8 cellular contexts compared by ENCODE assay signal in the genomic region with DNA sequence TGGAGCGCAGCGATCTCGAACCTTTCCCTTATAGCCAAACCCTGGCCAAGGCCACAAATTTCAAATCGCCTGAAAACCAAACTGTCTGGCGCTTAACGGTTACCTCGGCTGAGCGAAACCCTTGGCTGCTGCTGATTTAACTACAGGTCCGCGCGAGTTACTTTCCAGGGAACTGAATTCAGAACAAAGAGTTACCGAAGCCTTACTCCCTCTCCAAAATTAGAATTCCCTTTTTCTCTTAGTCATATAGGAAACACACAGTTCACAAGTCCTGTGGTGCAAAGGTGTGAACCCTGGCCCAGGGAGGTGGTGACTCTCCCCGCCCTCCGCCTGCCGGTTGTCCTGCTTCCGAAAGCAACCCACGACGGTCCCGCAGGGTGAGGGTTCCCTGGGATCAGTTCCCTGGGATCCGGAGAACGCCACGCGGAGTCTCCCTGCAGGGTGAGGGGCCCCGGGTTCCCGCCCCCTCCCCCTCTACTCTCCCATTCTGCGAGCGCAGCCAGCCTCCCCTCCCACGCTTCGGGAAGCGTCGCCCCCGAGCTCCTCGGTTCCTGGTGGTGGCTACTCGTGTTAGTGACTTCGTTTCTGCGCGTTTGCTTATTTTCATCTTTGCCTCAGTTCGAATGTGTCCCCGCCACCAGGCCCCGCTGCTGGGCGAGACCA. TPM values are rescaled to one million over a fixed set of nuclear protein-coding genes. Genes with fewer than 3 reads are reported as not detected.
DNase-seq lines count a peak whose midpoint lies in the region; ATAC-seq, FAIRE-seq and TF ChIP-seq lines count a peak whose summit lies in the region.

No MANE protein-coding gene starts in this region.

- TF ChIP-seq CTCF in CD14-positive monocyte (IDR thresholded peaks at IDR 0.05) (no peak), GM20000 (IDR thresholded peaks at IDR 0.05; ENCODE audit: extremely low read depth, missing control alignments) (no peak), glutamatergic neuron (IDR thresholded peaks at IDR 0.05; ENCODE audit: partially characterized antibody, unreplicated experiment) (no peak)

- H3K27me3 Mint-ChIP-seq in CD14-positive monocyte (ENCODE audit: low read depth in 3 of 3) (peaks cover 71 to 82% (median 72%) of the 10 kb centered on the region in 3 donors), glutamatergic neuron (ENCODE audit: unreplicated experiment) (peaks cover 15% of the 10 kb centered on the region)
- peaks cover 61% of the 10 kb centered on the region for H3K27me3 Mint-ChIP-seq in activated CD8-positive, alpha-beta memory T cell treated with anti-CD3 and anti-CD28 coated beads, Interleukin-2, amount 10 ng/mL, durations not matched to agents 7 days and 5 days

- FAIRE-seq in RCC 7860 (lab: Jason Lieb, UNC) = no peak

- peaks cover 35% of the 10 kb centered on the region for H3K4me1 Mint-ChIP-seq in CD14-positive monocyte
- peaks cover 26% of the 10 kb centered on the region for H3K4me1 Mint-ChIP-seq in activated CD8-positive, alpha-beta memory T cell treated with anti-CD3 and anti-CD28 coated beads, Interleukin-2, amount 10 ng/mL, durations not matched to agents 7 days and 5 days
- H3K4me1 Mint-ChIP-seq in glutamatergic neuron (ENCODE audit: low read depth, unreplicated experiment) = peaks cover 2% of the 10 kb centered on the region

- H3K9me3 Mint-ChIP-seq in CD14-positive monocyte (peaks cover 0 to 19% (median 14%) of the 10 kb centered on the region in 7 donors), glutamatergic neuron (ENCODE audit: unreplicated experiment) (peaks cover 1% of the 10 kb centered on the region)
- no peaks in the 10 kb centered on the region for H3K9me3 Mint-ChIP-seq in activated CD8-positive, alpha-beta memory T cell treated with anti-CD3 and anti-CD28 coated beads, Interleukin-2, amount 10 ng/mL, durations not matched to agents 7 days and 5 days (ENCODE audit: low read depth)

- H3K4me3 Mint-ChIP-seq in CD14-positive monocyte (peak overlapping the region; percentile 79 to 92), glutamatergic neuron (ENCODE audit: unreplicated experiment) (peak overlapping the region; percentile 84)
- peak overlapping the region; percentile 46 for H3K4me3 Mint-ChIP-seq in activated CD8-positive, alpha-beta memory T cell treated with anti-CD3 and anti-CD28 coated beads, Interleukin-2, amount 10 ng/mL, durations not matched to agents 7 days and 5 days

- ATAC-seq in activated CD8-positive, alpha-beta memory T cell treated with anti-CD3 and anti-CD28 coated beads, Interleukin-2, amount 10 ng/mL, durations not matched to agents 7 days and 5 days = peak; percentile 24
- ATAC-seq in GM18520 (IDR thresholded peaks at IDR 0.05; ENCODE audit: unreplicated experiment) = no peak
- ATAC-seq in HG02970 (IDR thresholded peaks at IDR 0.05; ENCODE audit: low FRiP score, unreplicated experiment) = no peak

- H3K27ac Mint-ChIP-seq in CD14-positive monocyte = peak overlapping the region in 2 of 7 donors; percentile 36 to 66
- H3K27ac Mint-ChIP-seq in activated CD8-positive, alpha-beta memory T cell treated with anti-CD3 and anti-CD28 coated beads, Interleukin-2, amount 10 ng/mL, durations not matched to agents 7 days and 5 days = no peak overlapping the region
- no peak overlapping the region for H3K27ac Mint-ChIP-seq in glutamatergic neuron (ENCODE audit: unreplicated experiment)

- no peak for DNase-seq in CD14-positive monocyte (ENCODE audit: low spot score)
- DNase-seq in GM20000 (ENCODE audit: low spot score) = peak; percentile 63
- DNase-seq in activated CD8-positive, alpha-beta memory T cell treated with anti-CD3 and anti-CD28 coated beads, Interleukin-2, amount 10 ng/mL, durations not matched to agents 7 days and 5 days = no peak
- peak; percentile 26 for DNase-seq in glutamatergic neuron
- peak; percentile 2 for DNase-seq in renal cortical epithelial cell (ENCODE audit: low read depth)
- no peak for DNase-seq in RCC 7860 (ENCODE audit: low spot score)

- intact Hi-C loops in CD14-positive monocyte (cut with micrococcal nuclease) = no loop called here

- H3K36me3 Mint-ChIP-seq in CD14-positive monocyte (peaks cover 4 to 14% of the 10 kb centered on the region in 2 donors), glutamatergic neuron (ENCODE audit: unreplicated experiment) (no peaks in the 10 kb centered on the region)
- no peaks in the 10 kb centered on the region for H3K36me3 Mint-ChIP-seq in activated CD8-positive, alpha-beta memory T cell treated with anti-CD3 and anti-CD28 coated beads, Interleukin-2, amount 10 ng/mL, durations not matched to agents 7 days and 5 days

- CTCF ChIA-PET in activated CD8-positive, alpha-beta memory T cell treated with anti-CD3 and anti-CD28 coated beads, Interleukin-2, amount 10 ng/mL, durations not matched to agents 7 days and 5 days (lab: Charles Lee) = interaction anchor here (0.8 to 2.1 kb wide), 4 partner anchors 13 to 276 kb away, joined by 3 to 9 read pairs (median 3); no protein-coding TSS in a partner anchor

RNA-seq across cellular contexts. Expression of gene SLC35D3, which starts 1.1 kb away (rescaled TPM):
- not detected for polyA plus RNA-seq in CD14-positive monocyte
- not detected for total RNA-seq in activated CD8-positive, alpha-beta memory T cell treated with anti-CD3 and anti-CD28 coated beads, Interleukin-2, amount 10 ng/mL, durations not matched to agents 7 days and 5 days
- total RNA-seq in glutamatergic neuron (ENCODE audit: unreplicated experiment) (not detected), renal cortical epithelial cell (not detected in 2 replicates)

Comparison
In these comparisons a context has a peak if more than half of its experiments do, and no peak if none do; other contexts are left out.
1. DNase-seq: peak in GM20000 (single experiment), glutamatergic neuron (single experiment) and renal cortical epithelial cell (single experiment); none in CD14-positive monocyte (single experiment), activated CD8-positive, alpha-beta memory T cell treated with anti-CD3 and anti-CD28 coated beads, Interleukin-2, amount 10 ng/mL, durations not matched to agents 7 days and 5 days (single experiment) and RCC 7860 (single experiment).
2. Peak in every context shown above with its lines, with median percentiles within 50 percentile points of each other: H3K4me3 Mint-ChIP-seq.